8 cellular contexts compared by ENCODE assay signal in genomic region chr14:60247994-60248696, GRCh38. TPM values are rescaled to one million over a fixed set of nuclear protein-coding genes. Genes with fewer than 3 reads are reported as not detected.
DNase-seq lines count a peak whose midpoint lies in the region; ATAC-seq and TF ChIP-seq lines count a peak whose summit lies in the region.

No MANE protein-coding gene starts in this region.

- peak overlapping the region; percentile 94 for H3K23ac ChIP-seq in neuronal stem cell (ENCODE audit: low read depth, low read length, poor library complexity)

- peak overlapping the region; percentile 6 for H4K91ac ChIP-seq in neuronal stem cell (ENCODE audit: low read depth, low read length, poor library complexity)

- peak overlapping the region; percentile 73 for H3K4me3 ChIP-seq in H7 (ENCODE audit: insufficient read depth, low read depth, low read length)
- H3K4me3 ChIP-seq in Loucy (ENCODE audit: low read length, poor library complexity, severe bottlenecking) = peak overlapping the region; percentile 75
- H3K4me3 ChIP-seq in gastroesophageal sphincter = peak overlapping the region; percentile 89 to 94
- peak overlapping the region; percentile 71 to 84 for H3K4me3 ChIP-seq in neuronal stem cell (ENCODE audit: low read length in 2 of 2)
- H3K4me3 ChIP-seq in subcutaneous abdominal adipose tissue (ENCODE audit: low read depth in 1 of 5, low read length in 5 of 5) = peak overlapping the region; percentile 74 to 88 (median 82)

- H3K9me3 ChIP-seq in Loucy (ENCODE audit: insufficient read depth, low read depth, low read length) = no peaks in the 10 kb centered on the region
- H3K9me3 ChIP-seq in gastroesophageal sphincter = no peaks in the 10 kb centered on the region
- no peaks in the 10 kb centered on the region for H3K9me3 ChIP-seq in neuronal stem cell (replicated peaks in 1 of 2; ENCODE audit: control insufficient read depth in 2 of 2, insufficient read depth in 1 of 2, low read depth in 1 of 2, low read length in 2 of 2)
- no peaks in the 10 kb centered on the region for H3K9me3 ChIP-seq in subcutaneous abdominal adipose tissue (ENCODE audit: control insufficient read depth in 5 of 5, low read length in 5 of 5)

- peak overlapping the region; percentile 74 for H4K8ac ChIP-seq in neuronal stem cell (ENCODE audit: low read depth, low read length)

- H3K9me2 ChIP-seq in Loucy (replicated peaks; ENCODE audit: low read depth, low read length) = no peaks in the 10 kb centered on the region

- H2BK120ac ChIP-seq in neuronal stem cell (ENCODE audit: low read depth, low read length) = peak overlapping the region; percentile 97

- 0 to 2% methylated on average over 9 to 15 of the region's 27 CpGs for WGBS in gastroesophageal sphincter (ENCODE audit: low coverage in 1 of 2), 2 donors
- no CpG with 5 or more reads among the region's 27 CpGs for WGBS in neuronal stem cell (ENCODE audit: extremely low coverage in 2 of 2, insufficient read length in 2 of 2, insufficient replicate concordance in 1 of 2), 2 donors

- peaks cover 7% of the 10 kb centered on the region for H3K36me3 Mint-ChIP-seq in activated naive CD4-positive, alpha-beta T cell treated with anti-CD3 and anti-CD28 coated beads for 36 hours (ENCODE audit: low read depth)

- peak in 1 of 2 donors; percentile 34 for TF ChIP-seq POLR2A in gastroesophageal sphincter (IDR thresholded peaks at IDR 0.05)

- H3F3A ChIP-seq in Loucy (ENCODE audit: low read depth) = no peaks in the 10 kb centered on the region

- peak overlapping the region; percentile 91 for H2AK5ac ChIP-seq in neuronal stem cell (ENCODE audit: low read depth, low read length)

- H3K27ac ChIP-seq in gastroesophageal sphincter = peak overlapping the region; percentile 98 to 100 (median 98)
- H3K27ac ChIP-seq in neuronal stem cell (replicated peaks; ENCODE audit: low read length) = peak overlapping the region; percentile 96
- peak overlapping the region; percentile 100 for H3K27ac ChIP-seq in subcutaneous abdominal adipose tissue (ENCODE audit: low read depth, low read length)

- H2BK15ac ChIP-seq in neuronal stem cell (ENCODE audit: low read length) = peak overlapping the region; percentile 98

- no peak for TF ChIP-seq EP300 in gastroesophageal sphincter (IDR thresholded peaks at IDR 0.05)

- no peak for TF ChIP-seq CTCF in Loucy (conservative IDR thresholded peaks at IDR 0.05; ENCODE audit: low read length)
- no peak for TF ChIP-seq CTCF in gastroesophageal sphincter (IDR thresholded peaks at IDR 0.05)

- DNase-seq in Daoy (ENCODE audit: low read depth) = peak; percentile 93
- DNase-seq in H7 = peak; percentile 84
- DNase-seq in SIG-M5 treated with dmso at 0.1 percent for 504 hours (lab: John Stamatoyannopoulos, UW; ENCODE audit: unreplicated experiment) = peak; percentile 91
- peak; percentile 91 for DNase-seq in activated naive CD4-positive, alpha-beta T cell treated with anti-CD3 and anti-CD28 coated beads for 36 hours
- peak; percentile 79 for DNase-seq in neuronal stem cell (ENCODE audit: low spot score)

- peaks cover 51% of the 10 kb centered on the region for H3K4me1 Mint-ChIP-seq in activated naive CD4-positive, alpha-beta T cell treated with anti-CD3 and anti-CD28 coated beads for 36 hours (ENCODE audit: low read depth)

- H3K4me2 ChIP-seq in Loucy (ENCODE audit: low read depth, low read length, poor library complexity, severe bottlenecking) = peak overlapping the region; percentile 85
- H3K4me2 ChIP-seq in neuronal stem cell (ENCODE audit: insufficient read depth, low read length, poor library complexity, severe bottlenecking) = peak overlapping the region; percentile 92

- no peaks in the 10 kb centered on the region for H3K27me3 Mint-ChIP-seq in activated naive CD4-positive, alpha-beta T cell treated with anti-CD3 and anti-CD28 coated beads for 36 hours (ENCODE audit: low read depth)

- peaks cover 34% of the 10 kb centered on the region for H3K79me2 ChIP-seq in Loucy (ENCODE audit: insufficient read depth, low read length)

- H3K4me3 Mint-ChIP-seq in activated naive CD4-positive, alpha-beta T cell treated with anti-CD3 and anti-CD28 coated beads for 36 hours = peak overlapping the region; percentile 94

- CTCF ChIA-PET in activated naive CD4-positive, alpha-beta T cell treated with anti-CD3 and anti-CD28 coated beads for 36 hours (lab: Charles Lee) = interaction anchor here (1.1 to 2.8 kb wide), 4 partner anchors 10 to 101 kb away, joined by 3 to 16 read pairs (median 8); no protein-coding TSS in a partner anchor

- no peaks in the 10 kb centered on the region for H3K9me3 Mint-ChIP-seq in activated naive CD4-positive, alpha-beta T cell treated with anti-CD3 and anti-CD28 coated beads for 36 hours

- H4K20me1 ChIP-seq in Loucy (ENCODE audit: insufficient read depth, low read length, poor library complexity, severe bottlenecking) = peaks cover 33% of the 10 kb centered on the region

- H3K4me1 ChIP-seq in Loucy (ENCODE audit: insufficient read depth, low read length, poor library complexity, severe bottlenecking) = peaks cover 29% of the 10 kb centered on the region
- H3K4me1 ChIP-seq in gastroesophageal sphincter = peaks cover 3 to 40% (median 12%) of the 10 kb centered on the region in 3 donors
- peaks cover 4 to 7% of the 10 kb centered on the region in 2 donors for H3K4me1 ChIP-seq in neuronal stem cell (ENCODE audit: control insufficient read depth in 2 of 2, insufficient read depth in 1 of 2, low read depth in 1 of 2, low read length in 2 of 2)
- H3K4me1 ChIP-seq in subcutaneous abdominal adipose tissue (ENCODE audit: control insufficient read depth in 5 of 5, insufficient read depth in 5 of 5, low read length in 5 of 5) = peaks cover 4 to 43% (median 38%) of the 10 kb centered on the region in 5 donors

- intact Hi-C loops in activated naive CD4-positive, alpha-beta T cell treated with anti-CD3 and anti-CD28 coated beads for 36 hours (cut with micrococcal nuclease) = loop anchor here (1.0 to 10.0 kb wide), 15 partner anchors 27 to 1949 kb away; partner anchors contain the start of genes ARID4A, DAAM1, DHRS7 and HIF1A

- peak; percentile 87 for ATAC-seq in gastroesophageal sphincter

- no peaks in the 10 kb centered on the region for H3K27me3 ChIP-seq in H7 (ENCODE audit: control insufficient read depth, insufficient read depth, low read length)
- H3K27me3 ChIP-seq in Loucy (ENCODE audit: insufficient read depth, low read length, poor library complexity, severe bottlenecking) = no peaks in the 10 kb centered on the region
- H3K27me3 ChIP-seq in gastroesophageal sphincter = no peaks in the 10 kb centered on the region
- H3K27me3 ChIP-seq in neuronal stem cell (ENCODE audit: control insufficient read depth in 3 of 3, insufficient read depth in 3 of 3, low read depth in 1 of 3, low read length in 3 of 3) = no peaks in the 10 kb centered on the region
- H3K27me3 ChIP-seq in subcutaneous abdominal adipose tissue (ENCODE audit: control insufficient read depth in 5 of 5, insufficient read depth in 4 of 5, low read length in 5 of 5) = no peaks in the 10 kb centered on the region

- peak overlapping the region; percentile 79 for H2AFZ ChIP-seq in Loucy (ENCODE audit: low read length)
- peak overlapping the region; percentile 96 for H2AFZ ChIP-seq in neuronal stem cell (ENCODE audit: low read length)

- peak overlapping the region; percentile 75 for H3K14ac ChIP-seq in neuronal stem cell (ENCODE audit: low read length)

- peak overlapping the region; percentile 97 for H3K18ac ChIP-seq in neuronal stem cell (ENCODE audit: low read length)

- no peaks in the 10 kb centered on the region for H3K36me3 ChIP-seq in H7 (replicated peaks; ENCODE audit: control insufficient read depth, insufficient read depth, low read length)
- H3K36me3 ChIP-seq in Loucy (ENCODE audit: insufficient read depth, low read length) = no peaks in the 10 kb centered on the region
- H3K36me3 ChIP-seq in gastroesophageal sphincter = no peaks in the 10 kb centered on the region
- no peaks in the 10 kb centered on the region for H3K36me3 ChIP-seq in neuronal stem cell (replicated peaks in 1 of 2; ENCODE audit: control insufficient read depth in 2 of 2, insufficient read depth in 2 of 2, low read length in 2 of 2)
- H3K36me3 ChIP-seq in subcutaneous abdominal adipose tissue (ENCODE audit: control insufficient read depth in 5 of 5, insufficient read depth in 5 of 5, low read length in 5 of 5) = no peaks in the 10 kb centered on the region

- peak overlapping the region; percentile 97 for H3K9ac ChIP-seq in Loucy (ENCODE audit: low read depth, low read length, poor library complexity, severe bottlenecking)
- H3K9ac ChIP-seq in neuronal stem cell (ENCODE audit: low read depth, low read length, poor library complexity) = peak overlapping the region; percentile 88
- H3K9ac ChIP-seq in subcutaneous abdominal adipose tissue (ENCODE audit: low read length in 5 of 5) = peak overlapping the region; percentile 98 to 99 (median 99)

- H3K27ac Mint-ChIP-seq in activated naive CD4-positive, alpha-beta T cell treated with anti-CD3 and anti-CD28 coated beads for 36 hours = peak overlapping the region; percentile 100

- no peaks in the 10 kb centered on the region for H3K79me1 ChIP-seq in neuronal stem cell (ENCODE audit: low read depth, low read length)

- peak overlapping the region; percentile 97 for H2BK5ac ChIP-seq in neuronal stem cell (ENCODE audit: low read length)

- H2BK12ac ChIP-seq in neuronal stem cell (ENCODE audit: low read length) = no peak overlapping the region

- no peak overlapping the region for H3K4ac ChIP-seq in neuronal stem cell (ENCODE audit: low read length)

RNA-seq across cellular contexts. Expression of gene PPM1A, which starts 0.9 kb away (rescaled TPM):
- 21.3 and 33.0 TPM in 2 replicates for total RNA-seq in Daoy (2014; rRNA removed; shearing (Covaris generic))
- 16.9 and 21.6 TPM in 2 replicates for total RNA-seq in H7 (2014; rRNA removed; shearing (Covaris generic))
- 10 to 100 TPM; 35.3 to 36.1 TPM for total RNA-seq in activated naive CD4-positive, alpha-beta T cell treated with anti-CD3 and anti-CD28 coated beads for 36 hours
- total RNA-seq in gastroesophageal sphincter = 10 to 100 TPM; 57.1 to 82.2 (median 70.0) TPM
- polyA plus RNA-seq in neuronal stem cell (2013, experiment 1 of 2) = 27.6 TPM
- polyA plus RNA-seq in neuronal stem cell (2013, experiment 2 of 2) = 28.1 TPM

Comparison
In these comparisons a context has a peak if more than half of its experiments do, and no peak if none do; other contexts are left out.
1. Peak in every context shown above with its lines: DNase-seq, ATAC-seq, H3K4me3 ChIP-seq and H3K27ac ChIP-seq.